13 cellular contexts compared by ENCODE assay signal in genomic region chr20:3616250-3616649, GRCh38. TPM values are rescaled to one million over a fixed set of nuclear protein-coding genes. Genes with fewer than 3 reads are reported as not detected.
A peak's percentile ranks its signal among the peaks of the same experiment; 100 is the strongest.
DNase-seq lines count a peak whose midpoint lies in the region; TF ChIP-seq lines count a peak whose summit lies in the region.
"Had no signal": no experiment of that assay in that cellular context is flagged by ENCODE, and none has a peak within 500 bp of the region (broad histone marks: within the 10 kb centered on the region; RNA-seq: fewer than 3 reads in every experiment).

No MANE protein-coding gene starts in this region.

- H3K27ac Mint-ChIP-seq in mesothelial cell of epicardium, result peak overlapping the region; percentile 69
- H3K27ac Mint-ChIP-seq: CD4-positive, CD25-positive, alpha-beta regulatory T cell had no signal

- peaks cover 2% of the 10 kb centered on the region for H3K36me3 Mint-ChIP-seq in mesothelial cell of epicardium

- H3K4me3 Mint-ChIP-seq in mesothelial cell of epicardium, result no peak overlapping the region
- H3K4me3 Mint-ChIP-seq: CD4-positive, CD25-positive, alpha-beta regulatory T cell had no signal

- no peak for TF ChIP-seq RAD21 in Ishikawa (IDR thresholded peaks at IDR 0.05; ENCODE audit: low read depth)

- TF ChIP-seq CTCF in fibroblast of the aortic adventitia (IDR thresholded peaks at IDR 0.05; ENCODE audit: insufficient read depth, low read length), result no peak
- no peak for TF ChIP-seq CTCF in mesothelial cell of epicardium (IDR thresholded peaks at IDR 0.05; ENCODE audit: unreplicated experiment)

- DNase-seq in DMS 273 treated with DMSO at 0.1 percent for 48 hours (lab: John Stamatoyannopoulos, UW) (peak; percentile 15), fibroblast of the aortic adventitia (ENCODE audit: low read depth) (peak; percentile 22), mesothelial cell of epicardium (ENCODE audit: low spot score in 2 of 2, unreplicated experiment in 2 of 2) (no peak), NCI-H1105 (lab: John Stamatoyannopoulos, UW) (no peak), NCI-H1436 (lab: John Stamatoyannopoulos, UW) (no peak), Kasumi-1 (lab: John Stamatoyannopoulos, UW) (no peak)
- DNase-seq in activated CD8-positive, alpha-beta memory T cell treated with anti-CD3 and anti-CD28 coated beads, Interleukin-2, amount 50 U/mL, for 4 hours, result no peak
- DNase-seq: activated CD4-positive, CD25-positive, alpha-beta regulatory T cell treated with anti-CD3 and anti-CD28 coated beads, Interleukin-2, amount 50 U/mL, for 72 hours; CD4-positive, CD25-positive, alpha-beta regulatory T cell; cerebellar nuclear complex; gastrocnemius medialis; trophoblast cell had no signal

- H3K9me3 Mint-ChIP-seq in mesothelial cell of epicardium, result no peaks in the 10 kb centered on the region
- H3K9me3 Mint-ChIP-seq: CD4-positive, CD25-positive, alpha-beta regulatory T cell had no signal

- H3K4me3 ChIP-seq in fibroblast of the aortic adventitia (ENCODE audit: low read depth, low read length), result no peak overlapping the region
- H3K4me3 ChIP-seq: gastrocnemius medialis had no signal

- H3K4me1 Mint-ChIP-seq in mesothelial cell of epicardium, result peaks cover 9% of the 10 kb centered on the region

- no peaks in the 10 kb centered on the region for H3K27me3 Mint-ChIP-seq in mesothelial cell of epicardium (ENCODE audit: low read depth)
- H3K27me3 Mint-ChIP-seq: CD4-positive, CD25-positive, alpha-beta regulatory T cell had no signal

- no peak for TF ChIP-seq EP300 in Ishikawa (IDR thresholded peaks at IDR 0.05; ENCODE audit: borderline replicate concordance)

TF ChIP-seq in Ishikawa, 13 proteins besides CTCF, POLR2A, EP300 and RAD21:
- TF ChIP-seq TCF12 (IDR thresholded peaks at IDR 0.05; ENCODE audit: low read depth) (no peak), REST (IDR thresholded peaks at IDR 0.05; ENCODE audit: low read depth) (no peak), CREB1 (IDR thresholded peaks at IDR 0.05; ENCODE audit: low read depth) (no peak), EGR1 (IDR thresholded peaks at IDR 0.05) (no peak), FOXM1 (IDR thresholded peaks at IDR 0.05; ENCODE audit: borderline replicate concordance, low read depth) (no peak), MAX (IDR thresholded peaks at IDR 0.05) (0 out of 2 replicates have a peak, but pooled peaks have one; percentile 33), NFIC (IDR thresholded peaks at IDR 0.05) (peak; percentile 67), TEAD4 (IDR thresholded peaks at IDR 0.05) (peak; percentile 86), TAF1 (IDR thresholded peaks at IDR 0.05; ENCODE audit: low read depth) (no peak), YY1 (IDR thresholded peaks at IDR 0.05; ENCODE audit: low read depth) (0 out of 2 replicates have a peak, but pooled peaks have one; percentile 50), USF1 (IDR thresholded peaks at IDR 0.05) (peak; percentile 36; the same call in 1 of the 2 replicates), CEBPB (IDR thresholded peaks at IDR 0.05) (no peak)
TF ChIP-seq in Ishikawa: peak in this region for 5.

RNA-seq across cellular contexts. Expression of gene GFRA4, which starts 46.9 kb away (rescaled TPM):
- total RNA-seq in fibroblast of the aortic adventitia (ENCODE audit: low replicate concordance), result not detected in 2 replicates
- total RNA-seq in mesothelial cell of epicardium, result not detected in 3 replicates
- total RNA-seq: CD4-positive, CD25-positive, alpha-beta regulatory T cell; gastrocnemius medialis had no signal

Comparison
In these comparisons a context has a peak if more than half of its experiments do, and no peak if none do; other contexts are left out.
1. DNase-seq: peak in DMS 273 treated with DMSO at 0.1 percent for 48 hours (single experiment) and fibroblast of the aortic adventitia (single experiment); none in mesothelial cell of epicardium (0 of 2), NCI-H1105 (single experiment), NCI-H1436 (single experiment), Kasumi-1 (0 of 2) and activated CD8-positive, alpha-beta memory T cell treated with anti-CD3 and anti-CD28 coated beads, Interleukin-2, amount 50 U/mL, for 4 hours (single experiment).